1 cellular context compared by ENCODE assay signal in genomic region chr4:167021545-167022155, GRCh38.
TF ChIP-seq lines count a peak whose summit lies in the region.

No MANE protein-coding gene starts in this region.

TF ChIP-seq in GM23338, 12 proteins besides CTCF, POLR2A, EP300 and RAD21 (continued from another document):
- TF ChIP-seq REST (IDR thresholded peaks at IDR 0.05; ENCODE audit: unreplicated experiment) = no peak
- no peak for TF ChIP-seq JUNB (IDR thresholded peaks at IDR 0.05; ENCODE audit: unreplicated experiment)
- TF ChIP-seq ZNF331 (CRISPR knock-in tag; IDR thresholded peaks at IDR 0.05; ENCODE audit: low read depth) = no peak
- no peak for TF ChIP-seq STAT1 (IDR thresholded peaks at IDR 0.05; ENCODE audit: unreplicated experiment)
- no peak for TF ChIP-seq POLR2AphosphoS5 (IDR thresholded peaks at IDR 0.05; ENCODE audit: low read depth)
TF ChIP-seq in GM23338: peak in this region for 0.
